Comparison of ENCODE assay signal across 14 cellular contexts in genomic region chrX:51047950-51048349, GRCh38.
"Had no signal": no experiment of that assay in that cellular context is flagged by ENCODE, and none has a peak within 500 bp of the region (broad histone marks: within the 10 kb centered on the region; RNA-seq: fewer than 3 reads in every experiment).

No MANE protein-coding gene starts in this region.

- DNase-seq: activated CD4-positive, alpha-beta T cell treated with anti-CD3 and anti-CD28 coated beads, Interleukin-2, amount 10 ng/mL, durations not matched to agents 7 days and 5 days; activated CD8-positive, alpha-beta memory T cell treated with anti-CD3 and anti-CD28 coated beads for 24 hours; activated naive CD4-positive, alpha-beta T cell treated with anti-CD3 and anti-CD28 coated beads, Interleukin-2, amount 50 U/mL, for 16 hours; activated T-cell treated with anti-CD3 and anti-CD28 coated beads for 4 hours; adrenal gland; body of pancreas; effector memory CD8-positive, alpha-beta T cell; erythroblast; glutamatergic neuron; left colon; psoas muscle; sigmoid colon; stimulated activated CD4-positive, alpha-beta T cell treated with anti-CD3 and anti-CD28 coated beads, Interleukin-12 subunit alpha, Interleukin-12 subunit beta, amount 100 ng/mL, for 4 hours; stimulated activated CD4-positive, alpha-beta T cell treated with anti-CD3 and anti-CD28 coated beads, Interleukin-4, amount 100 ng/mL, for 24 hours had no signal

- H3K27me3 ChIP-seq: body of pancreas, sigmoid colon had no signal

- H3K4me1 ChIP-seq: adrenal gland, body of pancreas, psoas muscle, sigmoid colon had no signal

- H3K9me3 ChIP-seq: adrenal gland, body of pancreas, psoas muscle, sigmoid colon had no signal

- H3K27ac ChIP-seq: adrenal gland, body of pancreas, psoas muscle, sigmoid colon had no signal

- H3K4me3 ChIP-seq: adrenal gland, body of pancreas, psoas muscle, sigmoid colon had no signal

- H3K36me3 ChIP-seq: adrenal gland, sigmoid colon had no signal
